1 cellular context compared by ENCODE assay signal in the genomic region with DNA sequence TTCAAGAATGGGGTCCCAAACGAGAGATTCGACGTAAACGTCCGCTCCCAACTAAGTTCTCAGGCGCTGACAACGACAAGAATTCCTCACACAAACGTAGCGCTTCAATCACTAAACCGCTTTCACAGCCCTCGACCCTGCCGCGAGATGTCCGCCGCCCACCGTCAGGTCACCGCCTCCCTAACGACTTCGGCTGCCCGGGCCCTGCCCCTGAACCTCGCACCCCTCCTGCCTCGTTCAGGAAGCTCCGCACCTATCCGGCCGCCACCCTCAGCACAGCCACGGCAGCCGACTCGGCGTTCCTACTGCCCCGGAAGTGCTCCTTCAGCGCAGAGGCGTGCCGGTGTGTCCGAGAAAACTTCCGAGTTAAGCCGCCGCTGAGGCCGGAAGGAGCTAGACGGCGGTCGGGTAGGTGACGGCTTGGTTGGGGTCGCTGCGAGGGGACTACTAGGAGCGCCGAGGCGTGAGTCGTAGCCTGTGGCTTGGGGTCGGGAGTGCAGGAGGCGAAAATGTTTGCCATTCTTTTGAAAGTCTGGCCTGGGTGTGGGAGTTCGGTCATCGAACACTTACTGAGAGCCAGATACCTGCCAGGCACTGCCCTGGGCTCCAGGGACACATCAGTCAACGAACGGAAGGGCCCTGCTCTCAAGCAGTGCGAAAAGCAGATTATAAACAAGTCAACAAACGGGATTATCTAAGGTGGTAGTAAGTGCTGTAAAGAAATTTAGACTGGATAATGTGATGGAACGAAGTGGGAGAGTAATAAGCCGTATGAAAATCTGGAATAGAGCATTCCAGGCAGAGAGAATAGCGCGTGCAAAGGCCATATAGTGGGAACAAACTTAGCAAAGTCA.
A peak's percentile ranks its signal among the peaks of the same experiment; 100 is the strongest.
TF ChIP-seq lines count a peak whose summit lies in the region.

TSS of gene FAM114A2 (minus strand) at position 307 of the 854 bp plus-strand sequence. CDS start 3,957 bp downstream, outside the sequence.
TSS of gene MFAP3 (plus strand) at position 364 of the 854 bp plus-strand sequence. CDS start 10,756 bp downstream, outside the sequence.

TF ChIP-seq in HepG2, 621 proteins besides CTCF, POLR2A, EP300 and RAD21 (continued from another document and continues in another):
- no peak for TF ChIP-seq ZNF513 (CRISPR knock-in tag; conservative IDR thresholded peaks at IDR 0.05)
- no peak for TF ChIP-seq KAT2B (IDR thresholded peaks at IDR 0.05; ENCODE audit: borderline replicate concordance, low read depth, low read length)
- TF ChIP-seq DDIT3 (CRISPR knock-in tag; IDR thresholded peaks at IDR 0.05) = no peak
- no peak; the same call in 1 of the 2 replicates for TF ChIP-seq ZZZ3 (CRISPR knock-in tag; IDR thresholded peaks at IDR 0.05; ENCODE audit: borderline replicate concordance)
- no peak for TF ChIP-seq HNF4G (IDR thresholded peaks at IDR 0.05; ENCODE audit: borderline replicate concordance, low read depth, low read length)
- TF ChIP-seq HNF4G (CRISPR knock-in tag; IDR thresholded peaks at IDR 0.05; ENCODE audit: borderline replicate concordance, low read depth) = peak; percentile 15; the same call in 1 of the 2 replicates
- no peak for TF ChIP-seq RAD51 (IDR thresholded peaks at IDR 0.05; ENCODE audit: borderline replicate concordance)
- peak; percentile 86; the same call in 1 of the 2 replicates for TF ChIP-seq KAT7 (CRISPR knock-in tag; IDR thresholded peaks at IDR 0.05; ENCODE audit: borderline replicate concordance)
- peak; percentile 74; the same call in 1 of the 2 replicates for TF ChIP-seq ZFP1 (CRISPR knock-in tag; IDR thresholded peaks at IDR 0.05)
- TF ChIP-seq ZNF577 (CRISPR knock-in tag; IDR thresholded peaks at IDR 0.05; ENCODE audit: borderline replicate concordance, low read depth) = no peak; the same call in 1 of the 2 replicates
- TF ChIP-seq ZNF773 (CRISPR knock-in tag; IDR thresholded peaks at IDR 0.05; ENCODE audit: borderline replicate concordance) = no peak
- TF ChIP-seq JUNB (CRISPR knock-in tag; IDR thresholded peaks at IDR 0.05; ENCODE audit: borderline replicate concordance) = no peak
- TF ChIP-seq KDM4B (CRISPR knock-in tag; IDR thresholded peaks at IDR 0.05) = peak; percentile 75; the same call in 1 of the 2 replicates
- no peak for TF ChIP-seq ZNF256 (CRISPR knock-in tag; conservative IDR thresholded peaks at IDR 0.05)
- TF ChIP-seq SCMH1 (CRISPR knock-in tag; IDR thresholded peaks at IDR 0.05; ENCODE audit: borderline replicate concordance) = no peak
- TF ChIP-seq NCOA2 (CRISPR knock-in tag; IDR thresholded peaks at IDR 0.05) = peak; percentile 53
- TF ChIP-seq, protein P1, sequence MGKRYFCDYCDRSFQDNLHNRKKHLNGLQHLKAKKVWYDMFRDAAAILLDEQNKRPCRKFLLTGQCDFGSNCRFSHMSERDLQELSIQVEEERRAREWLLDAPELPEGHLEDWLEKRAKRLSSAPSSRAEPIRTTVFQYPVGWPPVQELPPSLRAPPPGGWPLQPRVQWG (CRISPR knock-in tag; IDR thresholded peaks at IDR 0.05; ENCODE audit: borderline replicate concordance, low read depth) = no peak
- 0 out of 2 replicates have a peak, but pooled peaks have one; percentile 82 for TF ChIP-seq THAP7 (CRISPR knock-in tag; IDR thresholded peaks at IDR 0.05)
- peak; percentile 64; the same call in 1 of the 2 replicates for TF ChIP-seq ZNF780A (CRISPR knock-in tag; IDR thresholded peaks at IDR 0.05)
- TF ChIP-seq, protein P2, sequence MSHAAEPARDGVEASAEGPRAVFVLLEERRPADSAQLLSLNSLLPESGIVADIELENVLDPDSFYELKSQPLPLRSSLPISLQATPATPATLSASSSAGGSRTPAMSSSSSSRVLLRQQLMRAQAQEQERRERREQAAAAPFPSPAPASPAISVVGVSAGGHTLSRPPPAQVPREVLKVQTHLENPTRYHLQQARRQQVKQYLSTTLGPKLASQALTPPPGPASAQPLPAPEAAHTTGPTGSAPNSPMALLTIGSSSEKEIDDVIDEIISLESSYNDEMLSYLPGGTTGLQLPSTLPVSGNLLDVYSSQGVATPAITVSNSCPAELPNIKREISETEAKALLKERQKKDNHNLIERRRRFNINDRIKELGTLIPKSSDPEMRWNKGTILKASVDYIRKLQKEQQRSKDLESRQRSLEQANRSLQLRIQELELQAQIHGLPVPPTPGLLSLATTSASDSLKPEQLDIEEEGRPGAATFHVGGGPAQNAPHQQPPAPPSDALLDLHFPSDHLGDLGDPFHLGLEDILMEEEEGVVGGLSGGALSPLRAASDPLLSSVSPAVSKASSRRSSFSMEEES (CRISPR knock-in tag; IDR thresholded peaks at IDR 0.05) = no peak; the same call in none of the 2 replicates
- no peak; the same call in 1 of the 2 replicates for TF ChIP-seq SRY (CRISPR knock-in tag; IDR thresholded peaks at IDR 0.05)
- TF ChIP-seq RFX3 (CRISPR knock-in tag; IDR thresholded peaks at IDR 0.05) = no peak
- TF ChIP-seq RFXAP (CRISPR knock-in tag; IDR thresholded peaks at IDR 0.05; ENCODE audit: borderline replicate concordance) = no peak
- peak; percentile 64; the same call in 1 of the 2 replicates for TF ChIP-seq ZNF678 (CRISPR knock-in tag; IDR thresholded peaks at IDR 0.05)
- TF ChIP-seq ZNF660 (CRISPR knock-in tag; IDR thresholded peaks at IDR 0.05; ENCODE audit: borderline replicate concordance, low read depth) = no peak
- TF ChIP-seq ZNF430 (CRISPR knock-in tag; IDR thresholded peaks at IDR 0.05) = peak; percentile 71; the same call in 1 of the 2 replicates
- no peak for TF ChIP-seq KLF15 (CRISPR knock-in tag; IDR thresholded peaks at IDR 0.05; ENCODE audit: borderline replicate concordance)
- TF ChIP-seq, protein P3, sequence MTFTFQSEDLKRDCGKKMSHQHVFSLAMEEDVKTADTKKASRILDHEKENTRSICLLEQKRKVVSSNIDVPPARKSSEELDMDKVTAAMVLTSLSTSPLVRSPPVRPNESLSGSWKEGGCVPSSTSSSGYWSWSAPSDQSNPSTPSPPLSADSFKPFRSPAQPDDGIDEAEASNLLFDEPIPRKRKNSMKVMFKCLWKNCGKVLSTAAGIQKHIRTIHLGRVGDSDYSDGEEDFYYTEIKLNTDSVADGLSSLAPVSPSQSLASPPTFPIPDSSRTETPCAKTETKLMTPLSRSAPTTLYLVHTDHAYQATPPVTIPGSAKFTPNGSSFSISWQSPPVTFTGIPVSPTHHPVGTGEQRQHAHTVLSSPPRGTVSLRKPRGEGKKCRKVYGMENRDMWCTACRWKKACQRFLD (CRISPR knock-in tag; IDR thresholded peaks at IDR 0.05; ENCODE audit: borderline replicate concordance) = no peak
- no peak for TF ChIP-seq RARG (CRISPR knock-in tag; IDR thresholded peaks at IDR 0.05; ENCODE audit: low read depth)
- peak; percentile 74 for TF ChIP-seq SP4 (CRISPR knock-in tag; IDR thresholded peaks at IDR 0.05)
- TF ChIP-seq BRD4 (CRISPR knock-in tag; IDR thresholded peaks at IDR 0.05) = peak; percentile 28; the same call in 1 of the 2 replicates
- TF ChIP-seq CBFB (CRISPR knock-in tag; IDR thresholded peaks at IDR 0.05) = peak; percentile 88; the same call in 1 of the 2 replicates
- TF ChIP-seq TP53 (CRISPR knock-in tag; conservative IDR thresholded peaks at IDR 0.05) = 0 out of 2 replicates have a peak, but pooled peaks have one; percentile 63
- TF ChIP-seq, protein P4, sequence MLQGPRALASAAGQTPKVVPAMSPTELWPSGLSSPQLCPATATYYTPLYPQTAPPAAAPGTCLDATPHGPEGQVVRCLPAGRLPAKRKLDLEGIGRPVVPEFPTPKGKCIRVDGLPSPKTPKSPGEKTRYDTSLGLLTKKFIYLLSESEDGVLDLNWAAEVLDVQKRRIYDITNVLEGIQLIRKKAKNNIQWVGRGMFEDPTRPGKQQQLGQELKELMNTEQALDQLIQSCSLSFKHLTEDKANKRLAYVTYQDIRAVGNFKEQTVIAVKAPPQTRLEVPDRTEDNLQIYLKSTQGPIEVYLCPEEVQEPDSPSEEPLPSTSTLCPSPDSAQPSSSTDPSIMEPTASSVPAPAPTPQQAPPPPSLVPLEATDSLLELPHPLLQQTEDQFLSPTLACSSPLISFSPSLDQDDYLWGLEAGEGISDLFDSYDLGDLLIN (CRISPR knock-in tag; IDR thresholded peaks at IDR 0.05; ENCODE audit: borderline replicate concordance) = no peak; the same call in 1 of the 2 replicates
- TF ChIP-seq HCFC1 (IDR thresholded peaks at IDR 0.05; ENCODE audit: low read depth, low read length) = peak; percentile 66
- TF ChIP-seq, protein P5, sequence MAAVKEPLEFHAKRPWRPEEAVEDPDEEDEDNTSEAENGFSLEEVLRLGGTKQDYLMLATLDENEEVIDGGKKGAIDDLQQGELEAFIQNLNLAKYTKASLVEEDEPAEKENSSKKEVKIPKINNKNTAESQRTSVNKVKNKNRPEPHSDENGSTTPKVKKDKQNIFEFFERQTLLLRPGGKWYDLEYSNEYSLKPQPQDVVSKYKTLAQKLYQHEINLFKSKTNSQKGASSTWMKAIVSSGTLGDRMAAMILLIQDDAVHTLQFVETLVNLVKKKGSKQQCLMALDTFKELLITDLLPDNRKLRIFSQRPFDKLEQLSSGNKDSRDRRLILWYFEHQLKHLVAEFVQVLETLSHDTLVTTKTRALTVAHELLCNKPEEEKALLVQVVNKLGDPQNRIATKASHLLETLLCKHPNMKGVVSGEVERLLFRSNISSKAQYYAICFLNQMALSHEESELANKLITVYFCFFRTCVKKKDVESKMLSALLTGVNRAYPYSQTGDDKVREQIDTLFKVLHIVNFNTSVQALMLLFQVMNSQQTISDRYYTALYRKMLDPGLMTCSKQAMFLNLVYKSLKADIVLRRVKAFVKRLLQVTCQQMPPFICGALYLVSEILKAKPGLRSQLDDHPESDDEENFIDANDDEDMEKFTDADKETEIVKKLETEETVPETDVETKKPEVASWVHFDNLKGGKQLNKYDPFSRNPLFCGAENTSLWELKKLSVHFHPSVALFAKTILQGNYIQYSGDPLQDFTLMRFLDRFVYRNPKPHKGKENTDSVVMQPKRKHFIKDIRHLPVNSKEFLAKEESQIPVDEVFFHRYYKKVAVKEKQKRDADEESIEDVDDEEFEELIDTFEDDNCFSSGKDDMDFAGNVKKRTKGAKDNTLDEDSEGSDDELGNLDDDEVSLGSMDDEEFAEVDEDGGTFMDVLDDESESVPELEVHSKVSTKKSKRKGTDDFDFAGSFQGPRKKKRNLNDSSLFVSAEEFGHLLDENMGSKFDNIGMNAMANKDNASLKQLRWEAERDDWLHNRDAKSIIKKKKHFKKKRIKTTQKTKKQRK (IDR thresholded peaks at IDR 0.05; ENCODE audit: low read length) = no peak
- no peak for TF ChIP-seq SALL2 (CRISPR knock-in tag; IDR thresholded peaks at IDR 0.05)
- TF ChIP-seq, protein P6, sequence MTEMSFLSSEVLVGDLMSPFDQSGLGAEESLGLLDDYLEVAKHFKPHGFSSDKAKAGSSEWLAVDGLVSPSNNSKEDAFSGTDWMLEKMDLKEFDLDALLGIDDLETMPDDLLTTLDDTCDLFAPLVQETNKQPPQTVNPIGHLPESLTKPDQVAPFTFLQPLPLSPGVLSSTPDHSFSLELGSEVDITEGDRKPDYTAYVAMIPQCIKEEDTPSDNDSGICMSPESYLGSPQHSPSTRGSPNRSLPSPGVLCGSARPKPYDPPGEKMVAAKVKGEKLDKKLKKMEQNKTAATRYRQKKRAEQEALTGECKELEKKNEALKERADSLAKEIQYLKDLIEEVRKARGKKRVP (CRISPR knock-in tag; IDR thresholded peaks at IDR 0.05) = peak in 1 of 2 experiments; percentile 43; a peak in 1 of 4 replicates
- no peak for TF ChIP-seq ZBTB1 (CRISPR knock-in tag; IDR thresholded peaks at IDR 0.05; ENCODE audit: borderline replicate concordance)
- TF ChIP-seq ARID3A (IDR thresholded peaks at IDR 0.05; ENCODE audit: low read depth, low read length) = peak; percentile 22; the same call in 1 of the 2 replicates
